Comparison of ENCODE assay signal across 8 cellular contexts in the genomic region with DNA sequence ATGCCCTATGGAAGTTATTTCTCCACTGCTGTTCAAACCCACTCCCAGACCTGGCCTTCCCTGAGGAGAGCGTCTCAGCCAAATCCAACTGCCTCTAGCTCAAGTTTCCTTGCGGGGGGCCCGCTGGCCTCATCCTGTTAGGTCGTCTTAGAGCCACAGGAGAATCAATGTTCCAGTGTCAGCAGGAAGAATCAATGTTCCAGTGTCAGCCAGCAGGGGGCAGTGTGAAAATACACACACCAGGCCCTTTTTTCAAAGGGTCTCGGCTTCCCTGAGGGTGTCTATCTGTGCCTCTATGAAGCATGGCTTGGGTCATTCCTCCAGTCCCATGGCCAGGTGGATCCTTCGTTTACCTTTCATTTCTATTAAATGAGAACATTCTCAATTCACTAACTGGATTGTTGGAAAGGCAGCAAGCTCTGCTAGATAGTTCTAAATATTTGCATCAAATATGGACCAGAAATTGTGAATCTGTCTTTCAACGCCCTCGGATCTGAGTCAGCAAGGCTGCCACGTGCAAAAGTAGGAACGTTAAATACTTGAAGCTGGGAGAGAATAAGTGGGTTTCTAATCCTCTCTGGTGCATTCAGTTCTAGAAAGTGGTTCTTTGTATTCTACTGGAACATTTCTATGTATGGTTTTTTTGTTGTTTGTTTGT. TPM values are rescaled to one million over a fixed set of nuclear protein-coding genes. Genes with fewer than 3 reads are reported as not detected.
DNase-seq lines count a peak whose midpoint lies in the region; ATAC-seq, FAIRE-seq and TF ChIP-seq lines count a peak whose summit lies in the region.

No MANE protein-coding gene starts in this region.

- H3K4me1 ChIP-seq in heart right ventricle, result no peaks in the 10 kb centered on the region

- no peak for DNase-seq in AG09319 (ENCODE audit: extremely low read depth, low read depth)
- no peak for DNase-seq in GM19239 (ENCODE audit: insufficient read length, low spot score)
- DNase-seq in SHP77 treated with DMSO at 0.1 percent for 48 hours (lab: John Stamatoyannopoulos, UW), result peak; percentile 32
- DNase-seq in activated T-helper 9 cell treated with anti-CD3 and anti-CD28 coated beads, Interleukin-2, amount 50 U/mL, for 16 hours (ENCODE audit: low read depth), result peak; percentile 46
- DNase-seq in heart right ventricle, result peak in 1 of 2 donors; percentile 34
- peak; percentile 43 to 51 for DNase-seq in stimulated activated CD4-positive, alpha-beta T cell treated with anti-CD3 and anti-CD28 coated beads, Interleukin-15, amount 100 ng/mL, for 48 hours (ENCODE audit: low read depth in 2 of 2)

- H3K4me3 ChIP-seq in heart right ventricle, result no peak overlapping the region

- TF ChIP-seq CTCF in AG09319 (IDR thresholded peaks at IDR 0.05; ENCODE audit: low read depth, low read length) (peak; percentile 72), heart right ventricle (IDR thresholded peaks at IDR 0.05) (peak; percentile 36 to 86 (median 73))

- 34 to 48% methylated on average over 10 of the region's 10 CpGs for WGBS in heart right ventricle, 2 donors

- no peak overlapping the region for H3K27ac ChIP-seq in heart right ventricle

- H3K36me3 ChIP-seq in heart right ventricle, result no peaks in the 10 kb centered on the region

- intact Hi-C loops in heart right ventricle (cut with DNase I), result no loop called here

- peaks cover 0 to 5% (median 0%) of the 10 kb centered on the region in 7 donors for H3K27me3 ChIP-seq in heart right ventricle

- ATAC-seq in heart right ventricle, result peak in 2 of 8 donors; percentile 38 to 48
- ATAC-seq in HG03039 (IDR thresholded peaks at IDR 0.05; ENCODE audit: unreplicated experiment), result no peak
- ATAC-seq in HG03196 (IDR thresholded peaks at IDR 0.05; ENCODE audit: unreplicated experiment), result no peak

- peak; percentile 78 for FAIRE-seq in GM19239 (lab: Jason Lieb, UNC)

- no peaks in the 10 kb centered on the region for H3K9me3 ChIP-seq in heart right ventricle

RNA-seq across cellular contexts. Expression of a gene that starts 19.2 kb away (rescaled TPM):
- under 1 TPM in 4 of 10 donors, not detected in 6; 0.06 to 0.17 (median 0.10) TPM for total RNA-seq in heart right ventricle
- not detected for polyA plus RNA-seq in heart right ventricle

RNA-seq across cellular contexts. Expression of a gene that starts 54.6 kb away (rescaled TPM):
- 100 to 1,000 TPM; 113 to 164 (median 144) TPM for total RNA-seq in heart right ventricle
- 10 to 100 TPM; 64.4 to 88.4 TPM for polyA plus RNA-seq in heart right ventricle

Comparison
In these comparisons a context has a peak if more than half of its experiments do, and no peak if none do; other contexts are left out.
1. DNase-seq: peak in SHP77 treated with DMSO at 0.1 percent for 48 hours (single experiment), activated T-helper 9 cell treated with anti-CD3 and anti-CD28 coated beads, Interleukin-2, amount 50 U/mL, for 16 hours (single experiment) and stimulated activated CD4-positive, alpha-beta T cell treated with anti-CD3 and anti-CD28 coated beads, Interleukin-15, amount 100 ng/mL, for 48 hours (2 of 2); none in AG09319 (single experiment) and GM19239 (single experiment).